8 cellular contexts compared by ENCODE assay signal in genomic region chr19:41951686-41952172, GRCh38. TPM values are rescaled to one million over a fixed set of nuclear protein-coding genes. Genes with fewer than 3 reads are reported as not detected.
DNase-seq lines count a peak whose midpoint lies in the region; ATAC-seq and TF ChIP-seq lines count a peak whose summit lies in the region.

No MANE protein-coding gene starts in this region.

- peak; percentile 81 to 92 for ATAC-seq in upper lobe of left lung (ENCODE audit: low FRiP score in 2 of 2)
- ATAC-seq in HG03025 (IDR thresholded peaks at IDR 0.05; ENCODE audit: low FRiP score, unreplicated experiment) = no peak

- intact Hi-C loops in head of caudate nucleus (cut with DNase I) = no loop called here

- no peaks in the 10 kb centered on the region for H3K9me3 ChIP-seq in upper lobe of left lung

- no peak overlapping the region for H3K27ac ChIP-seq in upper lobe of left lung

- DNase-seq in DMS79 (lab: John Stamatoyannopoulos, UW) (peak; percentile 24), SHP77 treated with DMSO at 0.1 percent for 48 hours (lab: John Stamatoyannopoulos, UW) (peak; percentile 20), head of caudate nucleus (peak; percentile 38 to 93 (median 84)), pons (ENCODE audit: low spot score) (peak; percentile 72), upper lobe of left lung (peak; percentile 68 to 75)
- DNase-seq in Jurkat, Clone E6-1 (ENCODE audit: low read depth, low spot score) = peak; percentile 62
- DNase-seq in activated naive CD4-positive, alpha-beta T cell treated with Interleukin-2 at 50 U/mL for 16 hours = peak; percentile 89

- H3K4me1 ChIP-seq in upper lobe of left lung = no peaks in the 10 kb centered on the region

- no peak for TF ChIP-seq EP300 in upper lobe of left lung (IDR thresholded peaks at IDR 0.05)

- TF ChIP-seq POLR2A in upper lobe of left lung (IDR thresholded peaks at IDR 0.05) = no peak

- no peaks in the 10 kb centered on the region for H3K27me3 ChIP-seq in upper lobe of left lung

- WGBS in upper lobe of left lung, 2 donors = 5 to 6% methylated on average over 9 to 12 of the region's 12 CpGs

- peak; percentile 93 to 98 (median 96) for TF ChIP-seq CTCF in upper lobe of left lung (IDR thresholded peaks at IDR 0.05)

- peaks cover 0 to 21% (median 9%) of the 10 kb centered on the region in 4 donors for H3K36me3 ChIP-seq in upper lobe of left lung

- no peak overlapping the region for H3K4me3 ChIP-seq in Jurkat, Clone E6-1 (ENCODE audit: low read length)
- no peak overlapping the region for H3K4me3 ChIP-seq in upper lobe of left lung

RNA-seq across cellular contexts. Expression of gene RABAC1, which starts 7.4 kb away (rescaled TPM):
- polyA plus RNA-seq in Jurkat, Clone E6-1 (2012; ENCODE audit: insufficient read depth, insufficient read length) = 104 TPM
- total RNA-seq in upper lobe of left lung = 100 to 1,000 TPM in 5 of 6 donors, 10 to 100 TPM in 1; 59.7 to 222 (median 163) TPM

RNA-seq across cellular contexts. Expression of gene ERFL, which starts 23.5 kb away (rescaled TPM):
- 1.3 TPM for polyA plus RNA-seq in Jurkat, Clone E6-1 (2012; ENCODE audit: insufficient read depth, insufficient read length)
- total RNA-seq in upper lobe of left lung = 1 to 10 TPM in 2 of 6 donors, under 1 TPM in 3, not detected in 1; 0.20 to 6.3 (median 0.49) TPM

RNA-seq across cellular contexts. Expression of gene ATP1A3, which starts 42.3 kb away (rescaled TPM):
- 48.9 TPM for polyA plus RNA-seq in Jurkat, Clone E6-1 (2012; ENCODE audit: insufficient read depth, insufficient read length)
- total RNA-seq in upper lobe of left lung = under 1 TPM in 4 of 6 donors, not detected in 2; under 0.01 to 0.51 (median 0.15) TPM

Comparison
In these comparisons a context has a peak if more than half of its experiments do, and no peak if none do; other contexts are left out.
1. DNase-seq: peak in every context shown above with its lines; median percentile 89 in activated naive CD4-positive, alpha-beta T cell treated with Interleukin-2 at 50 U/mL for 16 hours; 84 in head of caudate nucleus; 72 in pons; 72 in upper lobe of left lung; 62 in Jurkat, Clone E6-1; 24 in DMS79; 20 in SHP77 treated with DMSO at 0.1 percent for 48 hours.